ENCODE assay signal across 16 cellular contexts in genomic region chr3:185649414-185649813, GRCh38.
"Had no signal": no experiment of that assay in that cellular context is flagged by ENCODE, and none has a peak within 500 bp of the region (broad histone marks: within the 10 kb centered on the region; RNA-seq: fewer than 3 reads in every experiment).

No MANE protein-coding gene starts in this region.

- H3K27me3 Mint-ChIP-seq: type B pancreatic cell had no signal

- H3K9me3 ChIP-seq: ascending aorta, neutrophil had no signal

- H3K36me3 ChIP-seq: ascending aorta, neutrophil had no signal

- H3K4me1 Mint-ChIP-seq: activated naive CD8-positive, alpha-beta T cell treated with anti-CD3 and anti-CD28 coated beads, Interleukin-2, amount 10 ng/mL, durations not matched to agents 7 days and 5 days had no signal

- H3K36me3 Mint-ChIP-seq: activated naive CD8-positive, alpha-beta T cell treated with anti-CD3 and anti-CD28 coated beads, Interleukin-2, amount 10 ng/mL, durations not matched to agents 7 days and 5 days; naive thymus-derived CD8-positive, alpha-beta T cell had no signal

- DNase-seq: activated CD4-positive, alpha-beta T cell treated with anti-CD3 and anti-CD28 coated beads, Interleukin-2, amount 50 U/mL, for 1 hour; activated naive CD4-positive, alpha-beta T cell; activated naive CD8-positive, alpha-beta T cell treated with anti-CD3 and anti-CD28 coated beads, Interleukin-2, amount 10 ng/mL, durations not matched to agents 7 days and 5 days; activated T-cell treated with anti-CD3 and anti-CD28 coated beads for 4 hours; caudate nucleus; cortex of kidney; effector CD4-positive, alpha-beta T cell; head of caudate nucleus; naive thymus-derived CD8-positive, alpha-beta T cell had no signal

- H3K27ac Mint-ChIP-seq: activated naive CD8-positive, alpha-beta T cell treated with anti-CD3 and anti-CD28 coated beads, Interleukin-2, amount 10 ng/mL, durations not matched to agents 7 days and 5 days; naive thymus-derived CD8-positive, alpha-beta T cell; stimulated activated naive CD8-positive, alpha-beta T cell treated with anti-CD3 and anti-CD28 coated beads, Interleukin-15, Interleukin-2, amounts not matched to agents 100 ng/mL and 50 ng/mL, for 24 hours; T-helper 2 cell treated with Interferon-gamma antibody and Interleukin-4, amounts not matched to agents 5 μg/mL and 100 μg/mL, for 36 hours had no signal

- ATAC-seq: naive thymus-derived CD8-positive, alpha-beta T cell had no signal

- H3K4me3 ChIP-seq: ascending aorta, lung had no signal

- H3K27me3 ChIP-seq: ascending aorta, neutrophil had no signal

- H3K27ac ChIP-seq: ascending aorta, neutrophil had no signal

- H3K4me1 ChIP-seq: ascending aorta had no signal

- FAIRE-seq: frontal cortex had no signal

- H3K9me3 Mint-ChIP-seq: activated naive CD8-positive, alpha-beta T cell treated with anti-CD3 and anti-CD28 coated beads, Interleukin-2, amount 10 ng/mL, durations not matched to agents 7 days and 5 days; naive thymus-derived CD8-positive, alpha-beta T cell; stimulated activated naive CD8-positive, alpha-beta T cell treated with anti-CD3 and anti-CD28 coated beads, Interleukin-15, Interleukin-2, amounts not matched to agents 100 ng/mL and 50 ng/mL, for 24 hours; T-helper 2 cell treated with Interferon-gamma antibody and Interleukin-4, amounts not matched to agents 5 μg/mL and 100 μg/mL, for 36 hours; type B pancreatic cell had no signal

- H3K4me3 Mint-ChIP-seq: activated naive CD8-positive, alpha-beta T cell treated with anti-CD3 and anti-CD28 coated beads, Interleukin-2, amount 10 ng/mL, durations not matched to agents 7 days and 5 days; naive thymus-derived CD8-positive, alpha-beta T cell; stimulated activated naive CD8-positive, alpha-beta T cell treated with anti-CD3 and anti-CD28 coated beads, Interleukin-15, Interleukin-2, amounts not matched to agents 100 ng/mL and 50 ng/mL, for 24 hours; T-helper 2 cell treated with Interferon-gamma antibody and Interleukin-4, amounts not matched to agents 5 μg/mL and 100 μg/mL, for 36 hours; type B pancreatic cell had no signal
